8 cellular contexts compared by ENCODE assay signal in the genomic region with DNA sequence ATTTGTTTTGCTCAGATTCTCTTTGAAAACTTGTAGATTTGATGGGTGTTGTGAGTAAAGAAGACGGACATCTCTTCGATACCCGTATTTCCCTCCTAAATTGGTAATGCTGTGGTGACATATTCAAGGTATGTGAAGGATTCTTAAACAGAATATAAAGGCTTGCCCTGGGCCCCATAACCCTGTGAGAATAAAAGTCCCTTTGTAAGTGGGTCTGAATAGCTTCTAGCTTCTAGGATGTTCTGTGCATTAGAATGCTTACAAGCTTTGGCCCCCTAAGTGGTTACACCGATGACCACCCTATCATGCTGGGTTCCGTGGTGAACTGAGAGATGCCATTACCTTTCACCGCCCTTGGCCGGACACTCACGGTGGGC. TPM values are rescaled to one million over a fixed set of nuclear protein-coding genes. Genes with fewer than 3 reads are reported as not detected.
DNase-seq lines count a peak whose midpoint lies in the region; ATAC-seq, FAIRE-seq and TF ChIP-seq lines count a peak whose summit lies in the region.

No MANE protein-coding gene starts in this region.

- peak overlapping the region; percentile 88 for H3K27ac ChIP-seq in VCaP
- H3K27ac ChIP-seq in right cardiac atrium (ENCODE audit: low read length) = peak overlapping the region; percentile 92
- peak overlapping the region; percentile 30 to 91 (median 84) for H3K27ac ChIP-seq in spleen

- TF ChIP-seq CTCF in VCaP (conservative IDR thresholded peaks at IDR 0.05) (no peak), spleen (IDR thresholded peaks at IDR 0.05 in 8 of 11, conservative IDR thresholded peaks at IDR 0.05 in 3 of 11) (no peak), GM10266 (IDR thresholded peaks at IDR 0.05; ENCODE audit: control insufficient read depth, insufficient read depth, low read depth, missing control alignments) (no peak), D721Med (IDR thresholded peaks at IDR 0.05; ENCODE audit: insufficient read depth, missing control alignments) (no peak)

- H3K4me1 ChIP-seq in right cardiac atrium (ENCODE audit: control insufficient read depth, insufficient read depth, low read length) (peaks cover 1% of the 10 kb centered on the region), spleen (peaks cover 7 to 33% (median 22%) of the 10 kb centered on the region in 6 donors)

- H3K36me3 ChIP-seq in spleen = peaks cover 0 to 14% (median 3%) of the 10 kb centered on the region in 6 donors

- WGBS in right cardiac atrium = 25% methylated on average over 8 of the region's 8 CpGs
- 24 to 38% (median 27%) methylated on average over 8 of the region's 8 CpGs for WGBS in spleen, 5 donors

- no peak for FAIRE-seq in D721Med (lab: Jason Lieb, UNC)

- no peaks in the 10 kb centered on the region for H3K9me3 ChIP-seq in right cardiac atrium (ENCODE audit: control insufficient read depth, low read length)
- H3K9me3 ChIP-seq in spleen = no peaks in the 10 kb centered on the region

- no peak for TF ChIP-seq POLR2A in spleen (IDR thresholded peaks at IDR 0.05)

- H3K4me3 ChIP-seq in right cardiac atrium (ENCODE audit: low read length) (peak overlapping the region; percentile 86), spleen (peak overlapping the region; percentile 74 to 92 (median 78))

- ATAC-seq in right cardiac atrium (no peak), GM21390 (IDR thresholded peaks at IDR 0.05; ENCODE audit: unreplicated experiment) (no peak)

- peak; percentile 39 for DNase-seq in NCI-H146 (lab: John Stamatoyannopoulos, UW)
- DNase-seq in NCI-H146 treated with DMSO at 0.1 percent for 48 hours (lab: John Stamatoyannopoulos, UW; ENCODE audit: unreplicated experiment) = no peak
- no peak for DNase-seq in right cardiac atrium
- DNase-seq in spleen = no peak
- no peak for DNase-seq in GM10266 (ENCODE audit: extremely low spot score)
- DNase-seq in D721Med (ENCODE audit: insufficient read length, low spot score) = no peak

- intact Hi-C loops in right cardiac atrium (cut with DNase I) = loop anchor here in 2 of 4 donors (5.0 kb wide), 1 partner anchor 64 kb away; the partner anchor contains the start of gene GRSF1 (in 2 of the 2)
- intact Hi-C loops in spleen (cut with DNase I; ENCODE audit: low total_unique reads) = loop anchor here (5.0 kb wide), 1 partner anchor 91 kb away; the partner anchor contains the start of gene DCK

- H3K27me3 ChIP-seq in right cardiac atrium (ENCODE audit: control insufficient read depth, insufficient read depth) (no peaks in the 10 kb centered on the region), spleen (replicated peaks in 1 of 7) (no peaks in the 10 kb centered on the region)

RNA-seq across cellular contexts. Expression of gene MOB1B, which starts 0.6 kb away (rescaled TPM):
- total RNA-seq in right cardiac atrium (10 to 100 TPM; 16.9 to 26.2 (median 19.4) TPM), spleen (10 to 100 TPM; 20.2 to 29.6 (median 24.4) TPM)
- polyA plus RNA-seq in right cardiac atrium (5.6 TPM), spleen (1 to 10 TPM; 3.5 to 4.7 (median 4.3) TPM)
